In genomic region chr3:197627160-197627771, GRCh38 we compare ENCODE assay signal across 8 cellular contexts.
DNase-seq lines count a peak whose midpoint lies in the region; ATAC-seq and TF ChIP-seq lines count a peak whose summit lies in the region.
"Not testable (repeated sequence)": the region's sequence is repeated elsewhere in the genome, so short reads cannot be mapped to it uniquely, and the experiment has no call there.

No MANE protein-coding gene starts in this region.

- not testable (repeated sequence) for H3K79me2 ChIP-seq in OCI-LY1 (ENCODE audit: insufficient read depth, low read length); fibroblast of lung (ENCODE audit: control insufficient read depth, insufficient read depth, low read length); mesendoderm (ENCODE audit: control insufficient read depth, insufficient read depth, low read length)
- H3K79me2 ChIP-seq in smooth muscle cell (ENCODE audit: low read depth) = peaks cover 12% of the 10 kb centered on the region

- H3K4me2 ChIP-seq in OCI-LY1 (ENCODE audit: low read length) (peak overlapping the region; percentile 57), smooth muscle cell (peak overlapping the region; percentile 84)
- not testable (repeated sequence) for H3K4me2 ChIP-seq in fibroblast of lung (ENCODE audit: extremely low read depth, insufficient read depth, low read length); mesendoderm (ENCODE audit: low read length)

- not testable (repeated sequence) for TF ChIP-seq CTCF in C4-2B (conservative IDR thresholded peaks at IDR 0.05); OCI-LY1 (IDR thresholded peaks at IDR 0.05; ENCODE audit: low read length); fibroblast of lung (conservative IDR thresholded peaks at IDR 0.05 in 1 of 2, IDR thresholded peaks at IDR 0.05 in 1 of 2; ENCODE audit: low read depth in 1 of 2, low read length in 2 of 2); smooth muscle cell (IDR thresholded peaks at IDR 0.05; ENCODE audit: borderline replicate concordance, insufficient read depth, poor library complexity, severe bottlenecking)

- not testable (repeated sequence) for H3K4ac ChIP-seq in mesendoderm (ENCODE audit: low read depth, low read length)

- not testable (repeated sequence) for H3F3A ChIP-seq in OCI-LY1 (ENCODE audit: insufficient read depth, low read length); smooth muscle cell (ENCODE audit: low read depth)

- not testable (repeated sequence) for H2BK5ac ChIP-seq in mesendoderm (ENCODE audit: low read length)

- not testable (repeated sequence) for H3K9me3 Mint-ChIP-seq in activated naive CD4-positive, alpha-beta T cell treated with anti-CD3 and anti-CD28 coated beads, Interleukin-2, amount 50 U/mL, for 72 hours

- H3K4me1 ChIP-seq in OCI-LY1 (ENCODE audit: insufficient read depth, low read length, severe bottlenecking) = peaks cover 15% of the 10 kb centered on the region
- H3K4me1 ChIP-seq in fibroblast of lung (ENCODE audit: control insufficient read depth, extremely low read depth, insufficient read depth, low read length); mesendoderm (ENCODE audit: control insufficient read depth, low read depth, low read length); smooth muscle cell (ENCODE audit: low read depth): not testable (repeated sequence)

- not testable (repeated sequence) for H3K36me3 Mint-ChIP-seq in activated naive CD4-positive, alpha-beta T cell treated with anti-CD3 and anti-CD28 coated beads, Interleukin-2, amount 50 U/mL, for 72 hours

- H3K36me3 ChIP-seq in OCI-LY1 (ENCODE audit: insufficient read depth, low read length); fibroblast of lung (ENCODE audit: control insufficient read depth, insufficient read depth, low read length); mesendoderm (ENCODE audit: control insufficient read depth, insufficient read depth, low read length); smooth muscle cell (ENCODE audit: low read depth): not testable (repeated sequence)

- H2AK5ac ChIP-seq in mesendoderm (ENCODE audit: low read length) = not testable (repeated sequence)

- H3K56ac ChIP-seq in mesendoderm (ENCODE audit: low read length) = peak overlapping the region; percentile 90

- not testable (repeated sequence) for H3K9me2 ChIP-seq in OCI-LY1 (ENCODE audit: low read depth, low read length)

- peak overlapping the region; percentile 84 for H3K9ac ChIP-seq in OCI-LY1 (ENCODE audit: low read length)
- H3K9ac ChIP-seq in fibroblast of lung (ENCODE audit: insufficient read depth, low read length) = peak overlapping the region; percentile 42
- H3K9ac ChIP-seq in mesendoderm (ENCODE audit: low read length) = peak overlapping the region; percentile 72
- H3K9ac ChIP-seq in smooth muscle cell (ENCODE audit: low read depth) = not testable (repeated sequence)

- not testable (repeated sequence) for H4K8ac ChIP-seq in mesendoderm (ENCODE audit: low read depth, low read length)

- no CpG with 5 or more reads among the region's 67 CpGs for WGBS in mesendoderm (ENCODE audit: extremely low coverage, insufficient coverage, low lambda C conversion rate)
- WGBS in smooth muscle cell (ENCODE audit: low lambda C conversion rate) = 0% methylated on average over 1 of the region's 67 CpGs

- not testable (repeated sequence) for H4K5ac ChIP-seq in mesendoderm (ENCODE audit: low read length)

- H3K27ac ChIP-seq in C4-2B = peak overlapping the region; percentile 89
- H3K27ac ChIP-seq in OCI-LY1 (ENCODE audit: low read depth, low read length, poor library complexity, severe bottlenecking); fibroblast of lung (ENCODE audit: insufficient read depth, low read length); mesendoderm (ENCODE audit: low read depth, low read length); smooth muscle cell (ENCODE audit: low read depth): not testable (repeated sequence)

- not testable (repeated sequence) for H2BK120ac ChIP-seq in mesendoderm (ENCODE audit: low read depth, low read length)

- not testable (repeated sequence) for H2BK15ac ChIP-seq in mesendoderm (replicated peaks; ENCODE audit: low read depth)

- not testable (repeated sequence) for H3K9me3 ChIP-seq in OCI-LY1 (ENCODE audit: low read length); fibroblast of lung (ENCODE audit: control insufficient read depth, insufficient read depth, low read depth, low read length); smooth muscle cell (replicated peaks; ENCODE audit: low read depth)

- peak overlapping the region in 1 of 2 donors; percentile 95 for H3K27ac Mint-ChIP-seq in activated naive CD4-positive, alpha-beta T cell treated with anti-CD3 and anti-CD28 coated beads, Interleukin-2, amount 50 U/mL, for 72 hours

- DNase-seq in activated naive CD4-positive, alpha-beta T cell treated with anti-CD3 and anti-CD28 coated beads, Interleukin-2, amount 50 U/mL, for 72 hours (ENCODE audit: low spot score in 2 of 2); fibroblast of lung (ENCODE audit: low read depth in 2 of 2); mesendoderm; smooth muscle cell (lab: John Stamatoyannopoulos, UW; ENCODE audit: unreplicated experiment): not testable (repeated sequence)

- ATAC-seq in GM19467 (IDR thresholded peaks at IDR 0.05; ENCODE audit: unreplicated experiment) (peak; percentile 39), HG02981 (IDR thresholded peaks at IDR 0.05; ENCODE audit: unreplicated experiment) (peak; percentile 33)
- ATAC-seq in activated naive CD4-positive, alpha-beta T cell treated with anti-CD3 and anti-CD28 coated beads, Interleukin-2, amount 50 U/mL, for 72 hours = peak; percentile 42 to 68

- H3K27me3 ChIP-seq in OCI-LY1 (ENCODE audit: insufficient read depth, low read length); fibroblast of lung (ENCODE audit: control insufficient read depth, insufficient read depth, low read length); mesendoderm (ENCODE audit: insufficient read depth, low read length, poor library complexity); smooth muscle cell (ENCODE audit: low read depth): not testable (repeated sequence)

- H3K79me1 ChIP-seq in mesendoderm (ENCODE audit: low read length) = not testable (repeated sequence)

- H2AFZ ChIP-seq in OCI-LY1 (ENCODE audit: low read length); fibroblast of lung (ENCODE audit: low read length); smooth muscle cell (ENCODE audit: low read depth): not testable (repeated sequence)

- H3K23ac ChIP-seq in mesendoderm (ENCODE audit: low read length) = not testable (repeated sequence)

- H4K20me1 ChIP-seq in OCI-LY1 (ENCODE audit: insufficient read depth, low read length); fibroblast of lung (ENCODE audit: control insufficient read depth, extremely low read depth, insufficient read depth, low read length): not testable (repeated sequence)
- H4K20me1 ChIP-seq in smooth muscle cell (ENCODE audit: low read depth) = peaks cover 18% of the 10 kb centered on the region

- not testable (repeated sequence) for H3K18ac ChIP-seq in mesendoderm (ENCODE audit: low read length)

- H3K4me3 ChIP-seq in OCI-LY1 (ENCODE audit: low read depth, low read length, poor library complexity, severe bottlenecking) (peak overlapping the region; percentile 75), fibroblast of lung (replicated peaks in 1 of 4; ENCODE audit: control extremely low read depth in 1 of 4, insufficient read depth in 1 of 4, low read depth in 3 of 4, low read length in 4 of 4) (peak overlapping the region; percentile 29 to 61 (median 46)), smooth muscle cell (peak overlapping the region; percentile 82)
- H3K4me3 ChIP-seq in mesendoderm (ENCODE audit: low read length) = not testable (repeated sequence)
